Comparison of ENCODE assay signal across 9 cellular contexts in genomic region chr7:100583132-100584045, GRCh38. TPM values are rescaled to one million over a fixed set of nuclear protein-coding genes. Genes with fewer than 3 reads are reported as not detected.
DNase-seq lines count a peak whose midpoint lies in the region; ATAC-seq, FAIRE-seq and TF ChIP-seq lines count a peak whose summit lies in the region.
"Had no signal": no experiment of that assay in that cellular context is flagged by ENCODE, and none has a peak within 500 bp of the region (broad histone marks: within the 10 kb centered on the region; RNA-seq: fewer than 3 reads in every experiment).

No MANE protein-coding gene starts in this region.

- H3K4me1 ChIP-seq in Loucy (ENCODE audit: insufficient read depth, low read length, poor library complexity, severe bottlenecking), result peaks cover 19% of the 10 kb centered on the region
- peaks cover 14 to 36% of the 10 kb centered on the region in 2 donors for H3K4me1 ChIP-seq in esophagus (ENCODE audit: control insufficient read depth in 2 of 2, insufficient read depth in 2 of 2, low read length in 1 of 2)
- H3K4me1 ChIP-seq in neural progenitor cell, result peaks cover 22% of the 10 kb centered on the region

- H2AFZ ChIP-seq in Loucy (ENCODE audit: low read length) (no peak overlapping the region; the same call in 1 of the 2 replicates), neural progenitor cell (replicated peaks) (no peak overlapping the region)

- CTCF ChIA-PET in BJ (lab: Yijun Ruan, JAX), result interaction anchor here (0.6 to 6.0 kb wide), 4 partner anchors 18 to 114 kb away, joined by 3 to 42 read pairs (median 17); partner anchors contain the start of gene GIGYF1

- H3K9me3 ChIP-seq in Loucy (ENCODE audit: insufficient read depth, low read depth, low read length), result no peaks in the 10 kb centered on the region
- no peaks in the 10 kb centered on the region for H3K9me3 ChIP-seq in esophagus (ENCODE audit: control insufficient read depth in 2 of 2, insufficient read depth in 1 of 2, low read depth in 1 of 2, low read length in 1 of 2)
- H3K9me3 ChIP-seq in neural progenitor cell (ENCODE audit: low read depth), result no peaks in the 10 kb centered on the region

- H3K27ac ChIP-seq in esophagus (ENCODE audit: low read depth in 2 of 2, low read length in 1 of 2) (peak overlapping the region; percentile 85 to 99), neural progenitor cell (no peak overlapping the region)

- H3F3A ChIP-seq in Loucy (ENCODE audit: low read depth) (peaks cover 8% of the 10 kb centered on the region; the same call in 1 of the 2 replicates), neural progenitor cell (ENCODE audit: low read depth) (peaks cover 26% of the 10 kb centered on the region)

- no peaks in the 10 kb centered on the region for H3K36me3 Mint-ChIP-seq in neural progenitor cell

- peak overlapping the region; percentile 98 for H3K4me3 Mint-ChIP-seq in neural progenitor cell

- POLR2A ChIA-PET in BJ (lab: Charles Lee), result interaction anchor here (1.8 kb wide), 1 partner anchor 19 kb away, joined by 7 read pairs; the partner anchor contains the start of gene PCOLCE

- peaks cover 26% of the 10 kb centered on the region for H3K36me3 ChIP-seq in BJ (ENCODE audit: control insufficient read depth, insufficient read depth, low read length)
- H3K36me3 ChIP-seq in Loucy (ENCODE audit: insufficient read depth, low read length), result peaks cover 37% of the 10 kb centered on the region; the same call in 1 of the 2 replicates
- H3K36me3 ChIP-seq in esophagus (ENCODE audit: control insufficient read depth in 2 of 2, insufficient read depth in 2 of 2, low read length in 1 of 2), result peaks cover 0 to 36% of the 10 kb centered on the region in 2 donors
- no peaks in the 10 kb centered on the region for H3K36me3 ChIP-seq in neural progenitor cell

- H3K79me2 ChIP-seq in Loucy (ENCODE audit: insufficient read depth, low read length), result peaks cover 58% of the 10 kb centered on the region
- H3K79me2 ChIP-seq in neural progenitor cell (ENCODE audit: low read depth), result peaks cover 16% of the 10 kb centered on the region

- ATAC-seq in GM21381 (IDR thresholded peaks at IDR 0.05; ENCODE audit: unreplicated experiment), result no peak

- H3K27ac Mint-ChIP-seq in neural progenitor cell, result peak overlapping the region; percentile 62

- H3K4me2 ChIP-seq in Loucy (ENCODE audit: low read depth, low read length, poor library complexity, severe bottlenecking) (peak overlapping the region; percentile 99), neural progenitor cell (peak overlapping the region; percentile 90)

- H3K4me1 Mint-ChIP-seq in neural progenitor cell, result peaks cover 26% of the 10 kb centered on the region

- WGBS in esophagus, 2 donors, result 32 to 38% methylated on average over 23 of the region's 23 CpGs

- TF ChIP-seq CTCF in BJ (IDR thresholded peaks at IDR 0.05; ENCODE audit: insufficient read depth, low read depth, low read length), result no peak
- TF ChIP-seq CTCF in Loucy (conservative IDR thresholded peaks at IDR 0.05; ENCODE audit: low read length), result no peak
- TF ChIP-seq CTCF in neural progenitor cell (IDR thresholded peaks at IDR 0.05), result no peak

- H3K27me3 Mint-ChIP-seq in neural progenitor cell (ENCODE audit: insufficient read depth, low read depth), result peaks cover 7% of the 10 kb centered on the region

- H4K20me1 ChIP-seq in Loucy (ENCODE audit: insufficient read depth, low read length, poor library complexity, severe bottlenecking), result peaks cover 45% of the 10 kb centered on the region
- peaks cover 34% of the 10 kb centered on the region for H4K20me1 ChIP-seq in neural progenitor cell (ENCODE audit: low read depth)

- H3K9me3 Mint-ChIP-seq in neural progenitor cell, result no peaks in the 10 kb centered on the region

- H3K9me2 ChIP-seq in Loucy (replicated peaks; ENCODE audit: low read depth, low read length), result no peaks in the 10 kb centered on the region

- H3K4me3 ChIP-seq in BJ (ENCODE audit: low read depth, low read length), result peak overlapping the region; percentile 98
- peak overlapping the region; percentile 97 for H3K4me3 ChIP-seq in Loucy (ENCODE audit: low read length, poor library complexity, severe bottlenecking)
- H3K4me3 ChIP-seq in esophagus (ENCODE audit: low read depth in 1 of 2, low read length in 2 of 2), result peak overlapping the region; percentile 36 to 77
- H3K4me3 ChIP-seq in neural progenitor cell, result no peak overlapping the region

- no peak for FAIRE-seq in urothelium cell line (lab: Jason Lieb, UNC)

- no peaks in the 10 kb centered on the region for H3K27me3 ChIP-seq in BJ (ENCODE audit: control insufficient read depth, insufficient read depth, low read length)
- H3K27me3 ChIP-seq in Loucy (ENCODE audit: insufficient read depth, low read length, poor library complexity, severe bottlenecking), result no peaks in the 10 kb centered on the region
- H3K27me3 ChIP-seq in esophagus (ENCODE audit: control insufficient read depth in 1 of 2, insufficient read depth in 2 of 2, low read length in 2 of 2), result no peaks in the 10 kb centered on the region
- H3K27me3 ChIP-seq in neural progenitor cell, result no peaks in the 10 kb centered on the region

- DNase-seq in BJ (ENCODE audit: low read depth) (no peak), neural progenitor cell (ENCODE audit: low spot score) (no peak), urothelium cell line (ENCODE audit: low spot score) (peak; percentile 58), NCI-H187 treated with DMSO at 0.1 percent for 48 hours (lab: John Stamatoyannopoulos, UW) (no peak)
- peak; percentile 85 for DNase-seq in activated CD8-positive, alpha-beta memory T cell treated with anti-CD3 and anti-CD28 coated beads for 24 hours

- H3K9ac ChIP-seq in Loucy (ENCODE audit: low read depth, low read length, poor library complexity, severe bottlenecking) (peak overlapping the region; percentile 96), neural progenitor cell (no peak overlapping the region)

RNA-seq across cellular contexts. Expression of gene LRCH4, which starts 2.5 kb away (rescaled TPM):
- polyA plus RNA-seq in BJ (2011; rRNA removed), result 9.1 and 20.0 TPM in 2 replicates
- polyA minus RNA-seq in BJ (2011; rRNA and poly(A)+ RNA removed), result 15.5 and 23.0 TPM in 2 replicates
- 10 to 100 TPM; 32.3 to 73.4 TPM for polyA plus RNA-seq in esophagus
- total RNA-seq in neural progenitor cell (ENCODE audit: low replicate concordance), result 4.5 and 55.9 TPM in 2 replicates

RNA-seq across cellular contexts. Expression of gene FBXO24, which starts 2.7 kb away (rescaled TPM):
- 0.33 and 0.40 TPM in 2 replicates for polyA plus RNA-seq in BJ (2011; rRNA removed)
- polyA minus RNA-seq in BJ (2011; rRNA and poly(A)+ RNA removed), result 0.98 and 1.2 TPM in 2 replicates
- under 1 TPM; 0.33 to 0.81 TPM for polyA plus RNA-seq in esophagus
- total RNA-seq in neural progenitor cell (ENCODE audit: low replicate concordance), result 1.2 and 2.5 TPM in 2 replicates

RNA-seq across cellular contexts. Expression of gene SAP25, which starts 9.7 kb away (rescaled TPM):
- polyA plus RNA-seq in BJ (2011; rRNA removed) (0.20 and 0.34 TPM in 2 replicates), esophagus (1 to 10 TPM; 1.5 to 3.3 TPM)
- polyA minus RNA-seq in BJ (2011; rRNA and poly(A)+ RNA removed), result not detected in 2 replicates
- total RNA-seq in neural progenitor cell (ENCODE audit: low replicate concordance), result 1.5 TPM in 1 of 2 replicates, not detected in the other
- total RNA-seq: pulmonary artery endothelial cell had no signal

RNA-seq across cellular contexts. Expression of gene PCOLCE, which starts 18.8 kb away (rescaled TPM):
- polyA plus RNA-seq in BJ (2011; rRNA removed), result 173 and 433 TPM in 2 replicates
- 38.8 and 47.4 TPM in 2 replicates for polyA minus RNA-seq in BJ (2011; rRNA and poly(A)+ RNA removed)
- polyA plus RNA-seq in esophagus, result 10 to 100 TPM in 1 of 2 donors, 1 to 10 TPM in 1; 9.9 to 11.0 TPM
- 6.6 and 8.5 TPM in 2 replicates for total RNA-seq in neural progenitor cell (ENCODE audit: low replicate concordance)

RNA-seq across cellular contexts. Expression of gene MOSPD3, which starts 29.0 kb away (rescaled TPM):
- polyA plus RNA-seq in BJ (2011; rRNA removed), result 5.2 and 15.0 TPM in 2 replicates
- polyA minus RNA-seq in BJ (2011; rRNA and poly(A)+ RNA removed), result 2.3 and 5.5 TPM in 2 replicates
- polyA plus RNA-seq in esophagus, result 10 to 100 TPM; 15.5 to 18.4 TPM
- total RNA-seq in neural progenitor cell (ENCODE audit: low replicate concordance), result 3.0 and 11.5 TPM in 2 replicates

Comparison
In these comparisons a context has a peak if more than half of its experiments do, and no peak if none do; other contexts are left out.
1. DNase-seq: peak in activated CD8-positive, alpha-beta memory T cell treated with anti-CD3 and anti-CD28 coated beads for 24 hours (single experiment) and urothelium cell line (single experiment); none in BJ (single experiment), neural progenitor cell (single experiment) and NCI-H187 treated with DMSO at 0.1 percent for 48 hours (single experiment).